In genomic region chr7:77799078-77799964, GRCh38 we compare ENCODE assay signal across 8 cellular contexts. TPM values are rescaled to one million over a fixed set of nuclear protein-coding genes. Genes with fewer than 3 reads are reported as not detected.
A peak's percentile ranks its signal among the peaks of the same experiment; 100 is the strongest.
DNase-seq lines count a peak whose midpoint lies in the region; ATAC-seq, FAIRE-seq and TF ChIP-seq lines count a peak whose summit lies in the region.

No MANE protein-coding gene starts in this region.

- no peaks in the 10 kb centered on the region for H3K9me3 Mint-ChIP-seq in activated naive CD8-positive, alpha-beta T cell treated with anti-CD3 and anti-CD28 coated beads for 36 hours
- H3K9me3 Mint-ChIP-seq in glutamatergic neuron (ENCODE audit: unreplicated experiment): peaks cover 11% of the 10 kb centered on the region

- H3K4me1 Mint-ChIP-seq in activated naive CD8-positive, alpha-beta T cell treated with anti-CD3 and anti-CD28 coated beads for 36 hours: peaks cover 62% of the 10 kb centered on the region
- H3K4me1 Mint-ChIP-seq in glutamatergic neuron (ENCODE audit: low read depth, unreplicated experiment): peaks cover 10% of the 10 kb centered on the region

- TF ChIP-seq CTCF in glutamatergic neuron (IDR thresholded peaks at IDR 0.05; ENCODE audit: partially characterized antibody, unreplicated experiment): peak; percentile 26
- no peak for TF ChIP-seq CTCF in ovary (IDR thresholded peaks at IDR 0.05)

- H3K4me1 ChIP-seq in ovary (ENCODE audit: insufficient read depth): peaks cover 9% of the 10 kb centered on the region

- peak overlapping the region; percentile 94 for H3K4me3 Mint-ChIP-seq in activated naive CD8-positive, alpha-beta T cell treated with anti-CD3 and anti-CD28 coated beads for 36 hours
- H3K4me3 Mint-ChIP-seq in glutamatergic neuron (ENCODE audit: unreplicated experiment): peak overlapping the region; percentile 96

- H3K27ac ChIP-seq in ovary: peak overlapping the region; percentile 76 to 85

- no peaks in the 10 kb centered on the region for H3K36me3 ChIP-seq in ovary

- no peak for TF ChIP-seq POLR2A in ovary (IDR thresholded peaks at IDR 0.05)

- WGBS in ovary, 3 donors: 1 to 2% (median 1%) methylated on average over 29 to 55 of the region's 55 CpGs

- no peak for FAIRE-seq in RCC 7860 (lab: Jason Lieb, UNC)

- H3K27me3 ChIP-seq in ovary: no peaks in the 10 kb centered on the region

- peak overlapping the region; percentile 88 for H3K27ac Mint-ChIP-seq in activated naive CD8-positive, alpha-beta T cell treated with anti-CD3 and anti-CD28 coated beads for 36 hours
- H3K27ac Mint-ChIP-seq in glutamatergic neuron (ENCODE audit: unreplicated experiment): peak overlapping the region; percentile 84

- DNase-seq in DMS 273 (lab: John Stamatoyannopoulos, UW; ENCODE audit: unreplicated experiment): peak; percentile 79
- no peak for DNase-seq in DMS 273 treated with DMSO at 0.1 percent for 48 hours (lab: John Stamatoyannopoulos, UW)
- DNase-seq in RCC 7860 (ENCODE audit: low spot score): peak; percentile 28
- DNase-seq in activated naive CD8-positive, alpha-beta T cell treated with anti-CD3 and anti-CD28 coated beads for 36 hours: peak; percentile 31
- peak; percentile 79 for DNase-seq in glutamatergic neuron
- peak; percentile 35 to 73 (median 66) for DNase-seq in ovary
- no peak for DNase-seq in epidermal melanocyte (ENCODE audit: insufficient read length, low spot score)

- peaks cover 35% of the 10 kb centered on the region for H3K36me3 Mint-ChIP-seq in activated naive CD8-positive, alpha-beta T cell treated with anti-CD3 and anti-CD28 coated beads for 36 hours
- no peaks in the 10 kb centered on the region for H3K36me3 Mint-ChIP-seq in glutamatergic neuron (ENCODE audit: unreplicated experiment)

- peak overlapping the region; percentile 90 for H3K4me3 ChIP-seq in ovary

- H3K9me3 ChIP-seq in ovary: no peaks in the 10 kb centered on the region

- peak; percentile 0 for ATAC-seq in HG03469 (IDR thresholded peaks at IDR 0.05; ENCODE audit: unreplicated experiment)

- intact Hi-C loops in ovary (cut with DNase I): loop anchor here in 1 of 4 donors (10.0 kb wide), 1 partner anchor 1655 kb away; the partner anchor contains the start of gene MAGI2

- no peaks in the 10 kb centered on the region for H3K27me3 Mint-ChIP-seq in activated naive CD8-positive, alpha-beta T cell treated with anti-CD3 and anti-CD28 coated beads for 36 hours
- H3K27me3 Mint-ChIP-seq in glutamatergic neuron (ENCODE audit: unreplicated experiment): peaks cover 8% of the 10 kb centered on the region

- no peak for TF ChIP-seq EP300 in ovary (IDR thresholded peaks at IDR 0.05)

RNA-seq across cellular contexts. Expression of gene PHTF2, which starts 0.7 kb away (rescaled TPM):
- total RNA-seq in activated naive CD8-positive, alpha-beta T cell treated with anti-CD3 and anti-CD28 coated beads for 36 hours: 10 to 100 TPM; 21.6 to 23.8 TPM
- total RNA-seq in glutamatergic neuron (ENCODE audit: unreplicated experiment): 15.1 TPM
- total RNA-seq in ovary: 10 to 100 TPM; 11.4 to 22.2 (median 14.6) TPM
- 10 to 100 TPM in 1 of 2 donors, 1 to 10 TPM in 1; 7.0 to 12.1 TPM for polyA plus RNA-seq in ovary

RNA-seq across cellular contexts. Expression of gene TMEM60, which starts 1.1 kb away (rescaled TPM):
- 1 to 10 TPM; 9.2 to 9.8 TPM for total RNA-seq in activated naive CD8-positive, alpha-beta T cell treated with anti-CD3 and anti-CD28 coated beads for 36 hours
- 18.9 TPM for total RNA-seq in glutamatergic neuron (ENCODE audit: unreplicated experiment)
- 10 to 100 TPM in 6 of 7 donors, 1 to 10 TPM in 1; 8.1 to 15.7 (median 12.3) TPM for total RNA-seq in ovary
- 10 to 100 TPM; 22.1 to 30.9 TPM for polyA plus RNA-seq in ovary

Comparison
In these comparisons a context has a peak if more than half of its experiments do, and no peak if none do; other contexts are left out.
1. DNase-seq: peak in DMS 273 (single experiment), RCC 7860 (single experiment), activated naive CD8-positive, alpha-beta T cell treated with anti-CD3 and anti-CD28 coated beads for 36 hours (single experiment), glutamatergic neuron (single experiment) and ovary (5 of 5); none in DMS 273 treated with DMSO at 0.1 percent for 48 hours (single experiment) and epidermal melanocyte (single experiment).